In genomic region chr11:46216040-46216764, GRCh38 we compare ENCODE assay signal across 9 cellular contexts.
A peak's percentile ranks its signal among the peaks of the same experiment; 100 is the strongest.
DNase-seq lines count a peak whose midpoint lies in the region; ATAC-seq and TF ChIP-seq lines count a peak whose summit lies in the region.
"Had no signal": no experiment of that assay in that cellular context is flagged by ENCODE, and none has a peak within 500 bp of the region (broad histone marks: within the 10 kb centered on the region; RNA-seq: fewer than 3 reads in every experiment).

No MANE protein-coding gene starts in this region.

- peaks cover 0 to 4% (median 0%) of the 10 kb centered on the region in 5 donors for H3K36me3 Mint-ChIP-seq in naive thymus-derived CD4-positive, alpha-beta T cell

- H3K27ac Mint-ChIP-seq in naive thymus-derived CD4-positive, alpha-beta T cell = no peak overlapping the region

- peaks cover 0 to 5% (median 0%) of the 10 kb centered on the region in 7 donors for H3K4me1 Mint-ChIP-seq in naive thymus-derived CD4-positive, alpha-beta T cell

- POLR2A ChIA-PET in naive thymus-derived CD4-positive, alpha-beta T cell (lab: Charles Lee) = no interaction called here

- H3K4me1 ChIP-seq in esophagus muscularis mucosa = peaks cover 0 to 4% (median 0%) of the 10 kb centered on the region in 4 donors
- no peaks in the 10 kb centered on the region for H3K4me1 ChIP-seq in naive thymus-derived CD4-positive, alpha-beta T cell (ENCODE audit: control insufficient read depth in 2 of 2, insufficient read depth in 2 of 2, low read length in 2 of 2)
- H3K4me1 ChIP-seq: right lobe of liver had no signal

- H3K4me3 Mint-ChIP-seq in naive thymus-derived CD4-positive, alpha-beta T cell = no peak overlapping the region

- H3K9me3 Mint-ChIP-seq in naive thymus-derived CD4-positive, alpha-beta T cell = no peaks in the 10 kb centered on the region

- no peaks in the 10 kb centered on the region for H3K9me3 ChIP-seq in esophagus muscularis mucosa
- H3K9me3 ChIP-seq in naive thymus-derived CD4-positive, alpha-beta T cell (ENCODE audit: control insufficient read depth in 2 of 3, low read length in 3 of 3) = no peaks in the 10 kb centered on the region
- H3K9me3 ChIP-seq: right lobe of liver had no signal

- no peak for TF ChIP-seq EP300 in esophagus muscularis mucosa (IDR thresholded peaks at IDR 0.05)

- H3K27ac ChIP-seq in esophagus muscularis mucosa (replicated peaks in 1 of 4) = no peak overlapping the region
- no peak overlapping the region for H3K27ac ChIP-seq in naive thymus-derived CD4-positive, alpha-beta T cell (ENCODE audit: low read depth, low read length)
- H3K27ac ChIP-seq: right lobe of liver had no signal

- no peak for TF ChIP-seq POLR2A in esophagus muscularis mucosa (IDR thresholded peaks at IDR 0.05; ENCODE audit: low read depth)

- H3K4me3 ChIP-seq in esophagus muscularis mucosa = peak overlapping the region; percentile 34 to 49 (median 41)
- H3K4me3 ChIP-seq in naive thymus-derived CD4-positive, alpha-beta T cell (ENCODE audit: low read length) = no peak overlapping the region
- H3K4me3 ChIP-seq: right lobe of liver had no signal

- ATAC-seq in naive thymus-derived CD4-positive, alpha-beta T cell = no peak

- H3K27me3 ChIP-seq in esophagus muscularis mucosa = peaks cover 0 to 7% (median 0%) of the 10 kb centered on the region in 4 donors
- H3K27me3 ChIP-seq in naive thymus-derived CD4-positive, alpha-beta T cell (ENCODE audit: control insufficient read depth in 2 of 2, insufficient read depth in 2 of 2, low read length in 2 of 2) = no peaks in the 10 kb centered on the region
- H3K27me3 ChIP-seq: right lobe of liver had no signal

- DNase-seq in GM10266 (ENCODE audit: extremely low spot score) (peak; percentile 34), MV-4-11 (lab: John Stamatoyannopoulos, UW) (peak; percentile 31), esophagus muscularis mucosa (ENCODE audit: extremely low spot score) (no peak), retina (peak; percentile 25), iPS-NIHi11 (ENCODE audit: low spot score) (no peak)
- no peak for DNase-seq in naive thymus-derived CD4-positive, alpha-beta T cell
- no peak for DNase-seq in activated CD8-positive, alpha-beta memory T cell treated with anti-CD3 and anti-CD28 coated beads, Interleukin-2, amount 50 U/mL, for 48 hours
- DNase-seq: NCI-H524, right lobe of liver had no signal

- 46% methylated on average over 9 of the region's 10 CpGs for WGBS in esophagus muscularis mucosa

- CTCF ChIA-PET in naive thymus-derived CD4-positive, alpha-beta T cell (lab: Charles Lee) = no interaction called here

- no peaks in the 10 kb centered on the region for H3K36me3 ChIP-seq in esophagus muscularis mucosa
- H3K36me3 ChIP-seq in naive thymus-derived CD4-positive, alpha-beta T cell (ENCODE audit: control insufficient read depth in 2 of 3, insufficient read depth in 3 of 3, low read length in 3 of 3) = no peaks in the 10 kb centered on the region
- H3K36me3 ChIP-seq: right lobe of liver had no signal

- TF ChIP-seq CTCF in GM10266 (IDR thresholded peaks at IDR 0.05; ENCODE audit: control insufficient read depth, insufficient read depth, low read depth, missing control alignments) (no peak), esophagus muscularis mucosa (IDR thresholded peaks at IDR 0.05) (no peak)

- H3K27me3 Mint-ChIP-seq in naive thymus-derived CD4-positive, alpha-beta T cell = peaks cover 0 to 22% (median 13%) of the 10 kb centered on the region in 5 donors

- intact Hi-C loops in esophagus muscularis mucosa (cut with DNase I) = no loop called here
- intact Hi-C loops in naive thymus-derived CD4-positive, alpha-beta T cell (cut with micrococcal nuclease) = no loop called here

Comparison
In these comparisons a context has a peak if more than half of its experiments do, and no peak if none do; other contexts are left out.
1. DNase-seq: peak in GM10266 (single experiment), MV-4-11 (single experiment) and retina (single experiment); none in esophagus muscularis mucosa (single experiment), iPS-NIHi11 (single experiment), naive thymus-derived CD4-positive, alpha-beta T cell (0 of 9) and activated CD8-positive, alpha-beta memory T cell treated with anti-CD3 and anti-CD28 coated beads, Interleukin-2, amount 50 U/mL, for 48 hours (single experiment).